In genomic region chr5:159097461-159098284, GRCh38 we compare ENCODE assay signal across 8 cellular contexts. TPM values are rescaled to one million over a fixed set of nuclear protein-coding genes. Genes with fewer than 3 reads are reported as not detected.
DNase-seq lines count a peak whose midpoint lies in the region; ATAC-seq and FAIRE-seq lines count a peak whose summit lies in the region.

No MANE protein-coding gene starts in this region.

- no peaks in the 10 kb centered on the region for H3K4me1 ChIP-seq in small intestine (ENCODE audit: control insufficient read depth in 2 of 2, insufficient read depth in 1 of 2, low read depth in 1 of 2, low read length in 1 of 2)

- peaks cover 15 to 33% of the 10 kb centered on the region in 2 donors for H3K27me3 ChIP-seq in small intestine (ENCODE audit: control insufficient read depth in 2 of 2, insufficient read depth in 2 of 2, low read length in 2 of 2)

- H3K27ac Mint-ChIP-seq in activated naive CD8-positive, alpha-beta T cell: no peak overlapping the region

- FAIRE-seq in small intestine (lab: Jason Lieb, UNC): no peak

- WGBS in small intestine, 3 donors: 3 to 10% (median 10%) methylated on average over 35 of the region's 35 CpGs

- H3K4me3 ChIP-seq in iPS-18c (ENCODE audit: insufficient read depth, low read depth, low read length) (peak overlapping the region; percentile 16), small intestine (ENCODE audit: low read depth in 1 of 2, low read length in 2 of 2) (peak overlapping the region in 1 of 2 donors; percentile 27)

- H3K36me3 Mint-ChIP-seq in activated naive CD8-positive, alpha-beta T cell: no peaks in the 10 kb centered on the region

- no peaks in the 10 kb centered on the region for H3K9me3 Mint-ChIP-seq in activated naive CD8-positive, alpha-beta T cell (ENCODE audit: low read depth)

- H3K27ac ChIP-seq in temporal lobe (ENCODE audit: low read depth, low read length) (peak overlapping the region; percentile 56), small intestine (ENCODE audit: low read depth in 1 of 2, low read length in 1 of 2) (peak overlapping the region in 1 of 2 donors; percentile 71)

- peak overlapping the region; percentile 86 for H3K4me3 Mint-ChIP-seq in activated naive CD8-positive, alpha-beta T cell

- peak; percentile 76 for DNase-seq in CD1c-positive myeloid dendritic cell (ENCODE audit: extremely low spot score)
- DNase-seq in small intestine: no peak
- DNase-seq in pons (ENCODE audit: low spot score): no peak

- peaks cover 17% of the 10 kb centered on the region for H3K27me3 Mint-ChIP-seq in activated naive CD8-positive, alpha-beta T cell

- no peaks in the 10 kb centered on the region for H3K36me3 ChIP-seq in small intestine (ENCODE audit: control insufficient read depth in 2 of 2, insufficient read depth in 2 of 2, low read length in 2 of 2)

- H3K4me1 Mint-ChIP-seq in activated naive CD8-positive, alpha-beta T cell (ENCODE audit: low read depth): peaks cover 34% of the 10 kb centered on the region

- ATAC-seq in GM21717 (IDR thresholded peaks at IDR 0.05; ENCODE audit: unreplicated experiment) (peak; percentile 13), HG03565 (IDR thresholded peaks at IDR 0.05; ENCODE audit: unreplicated experiment) (no peak)

- H3K9me3 ChIP-seq in iPS-18c (ENCODE audit: control insufficient read depth, insufficient read depth, low read length) (no peaks in the 10 kb centered on the region), small intestine (ENCODE audit: control insufficient read depth, low read depth) (no peaks in the 10 kb centered on the region)

RNA-seq across cellular contexts. Expression of gene EBF1, which starts 2.0 kb away (rescaled TPM):
- total RNA-seq in temporal lobe: 2.5 TPM
- 1 to 10 TPM in 1 of 3 donors, under 1 TPM in 1, not detected in 1; 0.54 to 6.2 TPM for polyA plus RNA-seq in small intestine
